1 cellular context compared by ENCODE assay signal in the genomic region with DNA sequence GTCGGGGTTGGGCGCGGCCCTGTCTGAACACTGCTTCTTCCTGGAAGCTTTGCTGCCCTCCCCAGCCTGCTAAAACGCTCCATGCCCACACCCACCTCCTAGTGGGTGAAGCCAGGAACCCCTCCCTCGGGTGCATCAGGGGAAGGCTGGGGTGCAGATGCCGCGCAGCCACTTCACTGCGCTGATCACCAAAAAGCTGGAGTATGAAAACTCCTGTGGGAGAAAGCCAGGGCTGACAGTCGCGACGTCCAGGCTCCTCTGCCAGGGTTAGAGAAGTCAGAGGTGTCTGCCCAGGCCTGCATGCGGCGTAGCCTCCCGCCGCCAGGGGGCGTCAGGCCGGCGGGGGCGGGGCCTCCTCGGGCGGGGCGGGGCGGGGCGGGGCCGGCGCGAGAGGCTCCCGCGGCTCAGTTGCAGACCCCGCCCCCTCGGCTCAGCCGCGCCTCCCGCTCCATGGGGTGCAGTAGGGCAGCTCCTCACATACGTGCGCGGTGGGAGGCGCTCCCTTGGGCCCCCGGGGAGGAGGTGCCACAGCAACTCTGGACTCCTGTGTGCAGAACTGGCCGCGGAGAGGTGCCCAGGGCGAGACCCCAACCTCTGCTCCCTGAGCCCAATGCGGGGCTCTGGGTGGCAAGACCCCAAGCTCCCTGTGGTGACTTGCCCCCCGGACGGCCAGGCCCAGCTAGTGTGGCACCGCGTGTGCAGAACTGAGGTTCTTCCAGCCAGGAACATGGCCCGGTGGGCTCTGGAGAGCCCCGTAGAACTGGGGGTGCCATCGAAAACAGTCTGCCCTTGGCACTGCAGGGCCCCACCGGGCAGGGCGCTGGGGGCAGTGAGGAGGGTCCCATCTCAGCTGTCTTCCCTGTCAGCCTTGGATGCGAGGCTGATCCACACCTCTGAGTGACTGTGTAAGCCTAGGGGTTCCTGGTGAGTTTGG.
A peak's percentile ranks its signal among the peaks of the same experiment; 100 is the strongest.
TF ChIP-seq lines count a peak whose summit lies in the region.

No MANE protein-coding gene starts in this region.

TF ChIP-seq in H1, 55 proteins besides CTCF, POLR2A, EP300 and RAD21:
- TF ChIP-seq, protein P1, sequence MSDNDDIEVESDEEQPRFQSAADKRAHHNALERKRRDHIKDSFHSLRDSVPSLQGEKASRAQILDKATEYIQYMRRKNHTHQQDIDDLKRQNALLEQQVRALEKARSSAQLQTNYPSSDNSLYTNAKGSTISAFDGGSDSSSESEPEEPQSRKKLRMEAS (IDR thresholded peaks at IDR 0.05): peak; percentile 40; the same call in 1 of the 2 replicates
- 0 out of 4 replicates have a peak, but pooled peaks of 1 of the 2 experiments have one; percentile 42 for TF ChIP-seq SIN3A (conservative IDR thresholded peaks at IDR 0.05 in 1 of 2, IDR thresholded peaks at IDR 0.05 in 1 of 2; ENCODE audit: low read depth in 1 of 2, low read length in 2 of 2)
- no peak for TF ChIP-seq CBX5 (IDR thresholded peaks at IDR 0.05; ENCODE audit: low read depth, low read length)
- TF ChIP-seq RBBP5 (IDR thresholded peaks at IDR 0.05; ENCODE audit: borderline replicate concordance, low read depth, low read length): no peak
- no peak for TF ChIP-seq HDAC6 (IDR thresholded peaks at IDR 0.05; ENCODE audit: low read depth, low read length)
- TF ChIP-seq TCF12 (IDR thresholded peaks at IDR 0.05; ENCODE audit: low read depth, low read length): no peak
- peak; percentile 68 for TF ChIP-seq KDM4A (IDR thresholded peaks at IDR 0.05; ENCODE audit: low read depth, low read length, severe bottlenecking)
- TF ChIP-seq SRF (IDR thresholded peaks at IDR 0.05; ENCODE audit: low read depth, low read length): no peak
- TF ChIP-seq CREB1 (IDR thresholded peaks at IDR 0.05): peak; percentile 66
- TF ChIP-seq KDM5A (IDR thresholded peaks at IDR 0.05; ENCODE audit: low read length): no peak
